13 cellular contexts compared by ENCODE assay signal in the genomic region with DNA sequence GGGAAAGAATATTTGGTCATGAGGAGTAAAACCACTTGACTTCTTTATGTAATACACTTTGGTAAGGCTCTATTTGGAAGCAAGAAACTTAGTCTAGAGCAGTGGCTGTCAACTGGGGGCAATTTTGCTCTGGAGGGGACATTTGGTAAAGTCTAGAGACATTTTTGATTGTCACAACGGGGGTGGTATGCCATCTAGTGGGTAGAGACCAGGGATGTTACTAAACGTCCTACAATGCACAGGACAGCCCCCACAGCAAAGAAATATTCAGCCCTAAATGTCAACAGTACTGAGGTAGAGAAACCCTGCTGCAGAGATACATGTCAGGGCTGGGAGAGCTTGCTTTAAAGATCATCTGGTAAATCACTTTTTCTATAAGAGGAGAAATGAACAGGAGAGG. TPM values are rescaled to one million over a fixed set of nuclear protein-coding genes. Genes with fewer than 3 reads are reported as not detected.
A peak's percentile ranks its signal among the peaks of the same experiment; 100 is the strongest.
DNase-seq lines count a peak whose midpoint lies in the region; ATAC-seq, FAIRE-seq and TF ChIP-seq lines count a peak whose summit lies in the region.
"Had no signal": no experiment of that assay in that cellular context is flagged by ENCODE, and none has a peak within 500 bp of the region (broad histone marks: within the 10 kb centered on the region; RNA-seq: fewer than 3 reads in every experiment).

No MANE protein-coding gene starts in this region.

- H3K4me1 Mint-ChIP-seq in T-helper 17 cell, result peaks cover 3% of the 10 kb centered on the region

- FAIRE-seq in D721Med (lab: Jason Lieb, UNC) (no peak), GM12892 (lab: Jason Lieb, UNC) (peak; percentile 58)

- H3K4me3 Mint-ChIP-seq in T-helper 17 cell, result no peak overlapping the region
- H3K4me3 Mint-ChIP-seq: T-helper 1 cell treated with Interleukin-12 subunit alpha and Interleukin-12 subunit beta and Interleukin-4 antibody, amounts not matched to agents 30 μg/mL and 1 μg/mL, for 36 hours had no signal

- TF ChIP-seq CTCF in D721Med (IDR thresholded peaks at IDR 0.05; ENCODE audit: insufficient read depth, missing control alignments) (peak; percentile 31), fibroblast of the aortic adventitia (IDR thresholded peaks at IDR 0.05; ENCODE audit: insufficient read depth, low read length) (peak; percentile 22)

- H3K9me3 ChIP-seq in T-helper 17 cell (ENCODE audit: control insufficient read depth, low read length, poor library complexity, severe bottlenecking), result no peaks in the 10 kb centered on the region

- H3K27ac Mint-ChIP-seq in T-helper 17 cell, result no peak overlapping the region
- H3K27ac Mint-ChIP-seq: T-helper 1 cell treated with Interleukin-12 subunit alpha and Interleukin-12 subunit beta and Interleukin-4 antibody, amounts not matched to agents 30 μg/mL and 1 μg/mL, for 36 hours had no signal

- DNase-seq in D721Med (ENCODE audit: insufficient read length, low spot score) (no peak), GM12892 (ENCODE audit: insufficient read length) (no peak), RKO (ENCODE audit: low spot score) (peak; percentile 37), fibroblast of the aortic adventitia (ENCODE audit: low read depth) (peak; percentile 21), T-helper 17 cell (no peak), NCI-H128 (lab: John Stamatoyannopoulos, UW; ENCODE audit: unreplicated experiment) (no peak), GF-D8 (lab: John Stamatoyannopoulos, UW) (no peak)
- DNase-seq: effector memory CD4-positive, alpha-beta T cell; islet precursor cell; NCI-H187 treated with DMSO at 0.1 percent for 48 hours had no signal

- H3K27me3 Mint-ChIP-seq in T-helper 17 cell, result no peaks in the 10 kb centered on the region

- H3K4me3 ChIP-seq in fibroblast of the aortic adventitia (ENCODE audit: low read depth, low read length), result no peak overlapping the region

- ATAC-seq in T-helper 17 cell, result no peak
- ATAC-seq in GM21786 (IDR thresholded peaks at IDR 0.05; ENCODE audit: unreplicated experiment), result no peak
- ATAC-seq: sciatic nerve had no signal

- no peaks in the 10 kb centered on the region for H3K36me3 Mint-ChIP-seq in T-helper 17 cell (ENCODE audit: low read depth)

- no peak for TF ChIP-seq POLR2A in GM12892 (IDR thresholded peaks at IDR 0.05; ENCODE audit: low read depth, low read length)

RNA-seq across cellular contexts. Expression of a gene that starts 13.5 kb away (rescaled TPM):
- polyA plus RNA-seq in GM12892 (2012; ENCODE audit: missing spikeins), result 48.9 TPM
- total RNA-seq in fibroblast of the aortic adventitia (ENCODE audit: low replicate concordance), result 3.8 and 5.9 TPM in 2 replicates
- 1 to 10 TPM; 4.7 to 4.8 TPM for total RNA-seq in T-helper 17 cell

RNA-seq across cellular contexts. Expression of a gene that starts 29.3 kb away (rescaled TPM):
- 40.9 TPM for polyA plus RNA-seq in GM12892 (2012; ENCODE audit: missing spikeins)
- total RNA-seq in fibroblast of the aortic adventitia (ENCODE audit: low replicate concordance) (28.4 and 38.1 TPM in 2 replicates), T-helper 17 cell (10 to 100 TPM; 13.4 to 16.8 TPM)

RNA-seq across cellular contexts. Expression of a gene that starts 54.0 kb away (rescaled TPM):
- polyA plus RNA-seq in GM12892 (2012; ENCODE audit: missing spikeins), result 35.2 TPM
- total RNA-seq in fibroblast of the aortic adventitia (ENCODE audit: low replicate concordance) (5.0 and 16.7 TPM in 2 replicates), T-helper 17 cell (1 to 10 TPM; 9.1 to 9.5 TPM)

RNA-seq across cellular contexts. Expression of a gene that starts 58.6 kb away (rescaled TPM):
- 5.2 TPM for polyA plus RNA-seq in GM12892 (2012; ENCODE audit: missing spikeins)
- total RNA-seq in fibroblast of the aortic adventitia (ENCODE audit: low replicate concordance) (under 0.01 TPM in 1 of 2 replicates, not detected in the other), T-helper 17 cell (under 1 TPM; 0.13 to 0.85 TPM)

Comparison
In these comparisons a context has a peak if more than half of its experiments do, and no peak if none do; other contexts are left out.
1. DNase-seq: peak in RKO (single experiment) and fibroblast of the aortic adventitia (single experiment); none in D721Med (single experiment), GM12892 (single experiment), T-helper 17 cell (0 of 3), NCI-H128 (single experiment) and GF-D8 (single experiment).